Comparison of ENCODE assay signal across 13 cellular contexts in genomic region chr6:104095661-104096416, GRCh38.
"Had no signal": no experiment of that assay in that cellular context is flagged by ENCODE, and none has a peak within 500 bp of the region (broad histone marks: within the 10 kb centered on the region; RNA-seq: fewer than 3 reads in every experiment).

No MANE protein-coding gene starts in this region.

- H3K9me3 ChIP-seq: sigmoid colon had no signal

- H3K27ac ChIP-seq: left lung, sigmoid colon had no signal

- H3K36me3 ChIP-seq: left lung, sigmoid colon had no signal

- ATAC-seq: activated CD4-positive, CD25-positive, alpha-beta regulatory T cell treated with anti-CD3 and anti-CD28 coated beads, Interleukin-2, amount 50 U/mL, for 24 hours; left lung; stimulated activated naive B cell treated with anti-CD40 and anti-IgM and Interleukin-4, amounts not matched to agents 10 μg/mL and 1 μg/mL and 100 μg/mL, for 72 hours had no signal

- H3K4me3 ChIP-seq: left lung, sigmoid colon had no signal

- DNase-seq: activated effector memory CD4-positive, alpha-beta T cell treated with anti-CD3 and anti-CD28 coated beads, Interleukin-2, amount 50 U/mL, for 16 hours; activated T-cell treated with anti-CD3 and anti-CD28 coated beads, Interleukin-2, amount 50 U/mL, for 1 hour; amygdala; effector memory CD4-positive, alpha-beta T cell; islet precursor cell; left lung; mesenchymal stem cell; sigmoid colon; stimulated activated CD4-positive, alpha-beta T cell treated with anti-CD3 and anti-CD28 coated beads, Interleukin-2, amount 100 ng/mL, for 24 hours; stimulated activated naive B cell treated with anti-CD40 and anti-IgM and Interleukin-4, amounts not matched to agents 10 μg/mL and 1 μg/mL and 100 μg/mL, for 72 hours; trophoblast cell had no signal

- H3K4me1 ChIP-seq: left lung, sigmoid colon had no signal

- H3K27me3 ChIP-seq: left lung, sigmoid colon had no signal

- FAIRE-seq: frontal cortex had no signal
